Comparison of ENCODE assay signal across 27 cellular contexts in the genomic region with DNA sequence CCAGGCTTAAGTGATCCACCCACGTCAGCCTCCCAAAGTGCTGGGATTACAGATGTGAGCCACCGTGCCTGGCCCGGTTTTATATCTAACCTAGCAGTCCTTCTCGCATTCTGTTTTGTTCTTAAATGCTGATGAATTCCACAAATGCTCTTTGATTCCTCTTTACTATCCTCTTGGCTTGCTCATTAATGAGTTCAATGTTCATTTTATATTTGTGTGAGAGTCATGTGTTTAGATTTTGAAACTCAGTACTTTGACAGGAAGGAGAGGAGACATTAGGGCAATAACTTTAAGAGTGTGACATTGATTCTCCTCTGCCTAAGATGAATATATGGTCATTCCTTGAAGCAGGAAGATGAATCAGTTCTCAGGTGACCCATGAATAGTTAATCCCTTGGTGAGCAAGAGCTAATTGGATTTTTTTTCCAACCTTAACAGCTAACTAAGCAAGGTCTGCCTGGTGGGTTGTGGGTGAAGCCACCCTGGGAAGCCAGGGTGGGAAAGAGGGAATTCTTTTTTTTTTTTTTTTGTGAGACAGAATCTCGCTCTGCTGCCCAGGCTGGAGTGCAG.
DNase-seq lines count a peak whose midpoint lies in the region; ATAC-seq, FAIRE-seq and TF ChIP-seq lines count a peak whose summit lies in the region.
"Had no signal": no experiment of that assay in that cellular context is flagged by ENCODE, and none has a peak within 500 bp of the region (broad histone marks: within the 10 kb centered on the region; RNA-seq: fewer than 3 reads in every experiment).

No MANE protein-coding gene starts in this region.

- no peak for TF ChIP-seq POLR2A in GM12891 (IDR thresholded peaks at IDR 0.05; ENCODE audit: low read depth, low read length)

- TF ChIP-seq CTCF in bronchial epithelial cell (IDR thresholded peaks at IDR 0.05; ENCODE audit: insufficient read depth, low read length, severe bottlenecking): no peak

- H3K4me3 ChIP-seq in bronchial epithelial cell (ENCODE audit: low read depth, low read length): no peak overlapping the region
- H3K4me3 ChIP-seq: pancreas, tibial artery had no signal

- H3K36me3 ChIP-seq in bronchial epithelial cell (ENCODE audit: control insufficient read depth, insufficient read depth, low read length): no peaks in the 10 kb centered on the region
- H3K36me3 ChIP-seq: brain microvascular endothelial cell, pancreas, tibial artery had no signal

- H3K27ac Mint-ChIP-seq in stimulated activated naive CD8-positive, alpha-beta T cell treated with anti-CD3 and anti-CD28 coated beads, Interleukin-15, amount 100 ng/mL, for 72 hours: peak overlapping the region; percentile 9 to 15
- H3K27ac Mint-ChIP-seq: activated naive CD8-positive, alpha-beta T cell treated with anti-CD3 and anti-CD28 coated beads, Interleukin-2, amount 50 U/mL, for 24 hours; memory B cell; stimulated activated naive B cell treated with anti-CD40 and anti-IgM and Interleukin-4, amounts not matched to agents 10 μg/mL and 1 μg/mL and 100 μg/mL, for 72 hours had no signal

- H3K9me3 Mint-ChIP-seq in stimulated activated naive CD8-positive, alpha-beta T cell treated with anti-CD3 and anti-CD28 coated beads, Interleukin-15, amount 100 ng/mL, for 72 hours: peaks cover 19 to 26% of the 10 kb centered on the region in 2 donors

- no peaks in the 10 kb centered on the region for H3K27me3 ChIP-seq in bronchial epithelial cell (ENCODE audit: control insufficient read depth, insufficient read depth, low read length)
- H3K27me3 ChIP-seq: brain microvascular endothelial cell, pancreas, tibial artery had no signal

- FAIRE-seq in bronchial epithelial cell (lab: Jason Lieb, UNC) (no peak), GM12891 (lab: Jason Lieb, UNC) (no peak)
- FAIRE-seq: G401.6, islet of Langerhans, pancreas had no signal

- no peaks in the 10 kb centered on the region for H3K27me3 Mint-ChIP-seq in stimulated activated naive CD8-positive, alpha-beta T cell treated with anti-CD3 and anti-CD28 coated beads, Interleukin-15, amount 100 ng/mL, for 72 hours
- H3K27me3 Mint-ChIP-seq: activated naive CD8-positive, alpha-beta T cell treated with anti-CD3 and anti-CD28 coated beads, Interleukin-2, amount 50 U/mL, for 24 hours; CD4-positive, CD25-positive, alpha-beta regulatory T cell; memory B cell; naive thymus-derived CD8-positive, alpha-beta T cell; stimulated activated naive B cell treated with anti-CD40 and anti-IgM and Interleukin-4, amounts not matched to agents 10 μg/mL and 1 μg/mL and 100 μg/mL, for 72 hours had no signal

- DNase-seq in stimulated activated naive CD8-positive, alpha-beta T cell treated with anti-CD3 and anti-CD28 coated beads, Interleukin-15, amount 100 ng/mL, for 72 hours: no peak
- no peak for DNase-seq in stimulated activated naive CD8-positive, alpha-beta T cell treated with anti-CD3 and anti-CD28 coated beads, Interleukin-15, Interleukin-2, amounts not matched to agents 100 U/mL and 50 U/mL, for 24 hours
- DNase-seq in bronchial epithelial cell (ENCODE audit: low read depth) (peak; percentile 74), kidney tubule cell (ENCODE audit: low spot score) (peak; percentile 86), GM12891 (ENCODE audit: insufficient read length, low spot score) (no peak), AG08395 (ENCODE audit: low spot score) (no peak), DMS79 treated with DMSO at 0.1 percent for 48 hours (lab: John Stamatoyannopoulos, UW) (no peak), midbrain (lab: John Stamatoyannopoulos, UW) (no peak)
- DNase-seq: activated CD4-positive, alpha-beta T cell treated with anti-CD3 and anti-CD28 coated beads, Interleukin-2, amount 50 U/mL, for 48 hours; activated naive CD8-positive, alpha-beta T cell treated with anti-CD3 and anti-CD28 coated beads, Interleukin-2, amount 50 U/mL, for 24 hours; activated T-cell treated with anti-CD3 and anti-CD28 coated beads, Interleukin-2, amount 50 U/mL, for 1 hour; brain microvascular endothelial cell; CD4-positive, CD25-positive, alpha-beta regulatory T cell; hypothalamus; Kasumi-1; naive thymus-derived CD8-positive, alpha-beta T cell; NCI-H1092; NCI-H2029; NCI-H226; pancreas; SHP77 treated with DMSO at 0.1 percent for 48 hours; stimulated activated CD4-positive, alpha-beta T cell treated with anti-CD3 and anti-CD28 coated beads, Interleukin-2, amount 100 ng/mL, for 24 hours; stimulated activated naive B cell treated with anti-CD40 and anti-IgM and Interleukin-4, amounts not matched to agents 10 μg/mL and 1 μg/mL and 100 μg/mL, for 72 hours; tibial artery had no signal

- ATAC-seq in stimulated activated naive CD8-positive, alpha-beta T cell treated with anti-CD3 and anti-CD28 coated beads, Interleukin-15, amount 100 ng/mL, for 72 hours: no peak
- ATAC-seq in stimulated activated naive CD8-positive, alpha-beta T cell treated with anti-CD3 and anti-CD28 coated beads, Interleukin-15, Interleukin-2, amounts not matched to agents 100 U/mL and 50 U/mL, for 24 hours: no peak
- ATAC-seq: activated naive CD8-positive, alpha-beta T cell treated with anti-CD3 and anti-CD28 coated beads, Interleukin-2, amount 50 U/mL, for 24 hours; naive thymus-derived CD8-positive, alpha-beta T cell; pancreas; stimulated activated naive B cell treated with anti-CD40 and anti-IgM and Interleukin-4, amounts not matched to agents 10 μg/mL and 1 μg/mL and 100 μg/mL, for 72 hours had no signal

- peaks cover 52% of the 10 kb centered on the region for H3K4me1 Mint-ChIP-seq in stimulated activated naive CD8-positive, alpha-beta T cell treated with anti-CD3 and anti-CD28 coated beads, Interleukin-15, amount 100 ng/mL, for 72 hours
- H3K4me1 Mint-ChIP-seq: memory B cell had no signal

- no peak overlapping the region for H3K4me3 Mint-ChIP-seq in stimulated activated naive CD8-positive, alpha-beta T cell treated with anti-CD3 and anti-CD28 coated beads, Interleukin-15, amount 100 ng/mL, for 72 hours
- H3K4me3 Mint-ChIP-seq: activated naive CD8-positive, alpha-beta T cell treated with anti-CD3 and anti-CD28 coated beads, Interleukin-2, amount 50 U/mL, for 24 hours; CD4-positive, CD25-positive, alpha-beta regulatory T cell; memory B cell; naive thymus-derived CD8-positive, alpha-beta T cell; stimulated activated naive B cell treated with anti-CD40 and anti-IgM and Interleukin-4, amounts not matched to agents 10 μg/mL and 1 μg/mL and 100 μg/mL, for 72 hours had no signal

TF ChIP-seq in GM12891, 5 proteins besides CTCF, POLR2A, EP300 and RAD21:
- TF ChIP-seq PAX5 (IDR thresholded peaks at IDR 0.05; ENCODE audit: insufficient read depth, low read length, severe bottlenecking): no peak
- no peak for TF ChIP-seq SPI1 (IDR thresholded peaks at IDR 0.05; ENCODE audit: low read depth, low read length)
- TF ChIP-seq POLR2AphosphoS5 (IDR thresholded peaks at IDR 0.05; ENCODE audit: low read depth, low read length): no peak
- no peak for TF ChIP-seq POU2F2 (IDR thresholded peaks at IDR 0.05; ENCODE audit: low read depth, low read length)
- TF ChIP-seq TAF1 (IDR thresholded peaks at IDR 0.05; ENCODE audit: low read depth, low read length): no peak

Comparison
In these comparisons a context has a peak if more than half of its experiments do, and no peak if none do; other contexts are left out.
1. DNase-seq: peak in bronchial epithelial cell (single experiment) and kidney tubule cell (single experiment); none in stimulated activated naive CD8-positive, alpha-beta T cell treated with anti-CD3 and anti-CD28 coated beads, Interleukin-15, amount 100 ng/mL, for 72 hours (0 of 2), stimulated activated naive CD8-positive, alpha-beta T cell treated with anti-CD3 and anti-CD28 coated beads, Interleukin-15, Interleukin-2, amounts not matched to agents 100 U/mL and 50 U/mL, for 24 hours (single experiment), GM12891 (single experiment), AG08395 (single experiment), DMS79 treated with DMSO at 0.1 percent for 48 hours (single experiment) and midbrain (single experiment).